In the genomic region with DNA sequence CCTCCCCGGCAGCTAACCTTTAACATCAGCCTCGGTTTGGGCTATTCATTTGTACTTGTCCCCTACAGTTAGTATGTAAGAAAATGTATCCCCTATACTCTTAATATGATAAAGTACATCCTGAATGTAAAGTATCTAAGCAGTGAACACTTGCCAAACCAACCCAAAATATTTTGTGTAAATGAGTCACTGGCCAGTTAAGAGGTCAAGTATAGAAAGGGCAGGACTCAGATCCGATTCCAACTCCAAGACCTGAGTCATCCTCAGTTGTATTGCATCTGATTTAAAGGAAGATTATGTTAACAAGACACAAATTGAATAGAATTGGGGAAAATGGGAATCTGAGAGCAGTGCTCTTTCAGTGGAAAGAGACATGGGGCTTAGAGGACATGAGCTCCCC, we compare ENCODE assay signal across 1 cellular context.
TF ChIP-seq lines count a peak whose summit lies in the region.

No MANE protein-coding gene starts in this region.

TF ChIP-seq in SK-N-SH treated with all-trans-retinoic acid at 6 μM for 48 hours, 23 proteins besides CTCF, POLR2A, EP300 and RAD21 (continued from another document):
- TF ChIP-seq, protein P1, sequence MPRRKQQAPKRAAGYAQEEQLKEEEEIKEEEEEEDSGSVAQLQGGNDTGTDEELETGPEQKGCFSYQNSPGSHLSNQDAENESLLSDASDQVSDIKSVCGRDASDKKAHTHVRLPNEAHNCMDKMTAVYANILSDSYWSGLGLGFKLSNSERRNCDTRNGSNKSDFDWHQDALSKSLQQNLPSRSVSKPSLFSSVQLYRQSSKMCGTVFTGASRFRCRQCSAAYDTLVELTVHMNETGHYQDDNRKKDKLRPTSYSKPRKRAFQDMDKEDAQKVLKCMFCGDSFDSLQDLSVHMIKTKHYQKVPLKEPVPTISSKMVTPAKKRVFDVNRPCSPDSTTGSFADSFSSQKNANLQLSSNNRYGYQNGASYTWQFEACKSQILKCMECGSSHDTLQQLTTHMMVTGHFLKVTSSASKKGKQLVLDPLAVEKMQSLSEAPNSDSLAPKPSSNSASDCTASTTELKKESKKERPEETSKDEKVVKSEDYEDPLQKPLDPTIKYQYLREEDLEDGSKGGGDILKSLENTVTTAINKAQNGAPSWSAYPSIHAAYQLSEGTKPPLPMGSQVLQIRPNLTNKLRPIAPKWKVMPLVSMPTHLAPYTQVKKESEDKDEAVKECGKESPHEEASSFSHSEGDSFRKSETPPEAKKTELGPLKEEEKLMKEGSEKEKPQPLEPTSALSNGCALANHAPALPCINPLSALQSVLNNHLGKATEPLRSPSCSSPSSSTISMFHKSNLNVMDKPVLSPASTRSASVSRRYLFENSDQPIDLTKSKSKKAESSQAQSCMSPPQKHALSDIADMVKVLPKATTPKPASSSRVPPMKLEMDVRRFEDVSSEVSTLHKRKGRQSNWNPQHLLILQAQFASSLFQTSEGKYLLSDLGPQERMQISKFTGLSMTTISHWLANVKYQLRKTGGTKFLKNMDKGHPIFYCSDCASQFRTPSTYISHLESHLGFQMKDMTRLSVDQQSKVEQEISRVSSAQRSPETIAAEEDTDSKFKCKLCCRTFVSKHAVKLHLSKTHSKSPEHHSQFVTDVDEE (CRISPR knock-in tag; IDR thresholded peaks at IDR 0.05): no peak
- TF ChIP-seq ZFP3 (CRISPR knock-in tag; IDR thresholded peaks at IDR 0.05) (no peak), ZFP30 (CRISPR knock-in tag; IDR thresholded peaks at IDR 0.05) (no peak), TCF4 (CRISPR knock-in tag; IDR thresholded peaks at IDR 0.05; ENCODE audit: borderline replicate concordance) (no peak), ZNF70 (CRISPR knock-in tag; IDR thresholded peaks at IDR 0.05) (no peak), PPARA (CRISPR knock-in tag; IDR thresholded peaks at IDR 0.05; ENCODE audit: borderline replicate concordance) (no peak), TOX (CRISPR knock-in tag; IDR thresholded peaks at IDR 0.05; ENCODE audit: borderline replicate concordance) (no peak), POU6F1 (CRISPR knock-in tag; IDR thresholded peaks at IDR 0.05; ENCODE audit: borderline replicate concordance, low read depth) (no peak), ZNF8 (CRISPR knock-in tag; IDR thresholded peaks at IDR 0.05) (no peak)
